8 cellular contexts compared by ENCODE assay signal in the genomic region with DNA sequence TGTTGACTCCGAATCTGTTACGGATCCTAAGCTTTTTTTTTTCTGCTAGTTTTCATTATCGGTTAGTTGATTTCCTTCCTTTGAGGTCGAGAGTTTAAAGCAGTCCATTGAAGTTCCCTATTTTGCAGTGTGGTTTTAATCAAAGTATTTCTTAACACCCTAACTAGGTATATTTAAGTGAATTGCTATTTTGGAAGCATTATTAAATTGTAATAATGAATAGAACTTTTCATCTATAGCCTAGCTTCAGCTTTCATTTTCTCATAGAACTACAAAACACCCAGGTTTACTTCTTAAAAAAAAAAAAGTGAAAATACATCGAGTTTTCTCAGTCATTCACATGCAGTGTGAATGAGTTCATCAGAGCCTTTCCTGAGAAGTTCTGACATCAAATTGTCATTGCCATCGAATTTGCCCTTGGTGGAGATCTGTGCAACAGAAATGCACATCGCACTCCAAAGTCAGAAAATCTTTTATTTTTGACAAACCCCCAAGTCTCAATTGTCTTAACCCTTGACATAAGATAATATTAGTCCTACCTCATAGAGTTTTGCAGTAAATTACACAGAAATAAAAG. TPM values are rescaled to one million over a fixed set of nuclear protein-coding genes. Genes with fewer than 3 reads are reported as not detected.
DNase-seq lines count a peak whose midpoint lies in the region; ATAC-seq, FAIRE-seq and TF ChIP-seq lines count a peak whose summit lies in the region.

No MANE protein-coding gene starts in this region.

- no peak overlapping the region for H4K91ac ChIP-seq in H1 (replicated peaks; ENCODE audit: insufficient read length, low read length)

- peak overlapping the region; percentile 89 to 95 for H3K4me3 Mint-ChIP-seq in activated T-cell treated with anti-CD3 and anti-CD28 coated beads, Interleukin-2, amount 50 U/mL, for 72 hours

- no TSS peak for BruUV-seq in OCI-LY7 (replicated peaks; lab: Mats Ljungman, UMichigan)

- no peak overlapping the region for H2AK5ac ChIP-seq in H1 (ENCODE audit: low read depth, low read length)

- H3K23ac ChIP-seq in H1 (ENCODE audit: insufficient read length), result no peak overlapping the region

- H2AFZ ChIP-seq in OCI-LY7 (ENCODE audit: low read length) (peak overlapping the region; percentile 38; the same call in 1 of the 2 replicates), H1 (ENCODE audit: low read length) (peak overlapping the region; percentile 58; the same call in 1 of the 2 replicates)

- no peak overlapping the region for H2BK15ac ChIP-seq in H1 (ENCODE audit: low read length)

- peaks cover 1 to 4% of the 10 kb centered on the region in 2 donors for H3K36me3 Mint-ChIP-seq in activated T-cell treated with anti-CD3 and anti-CD28 coated beads, Interleukin-2, amount 50 U/mL, for 72 hours (ENCODE audit: insufficient read depth in 2 of 2)

- WGBS in H1 (ENCODE audit: extremely low coverage in 1 of 2, insufficient coverage in 1 of 2, insufficient read length in 1 of 2, insufficient replicate concordance in 2 of 2, low coverage in 1 of 2, low lambda C conversion rate in 2 of 2, missing lambda C conversion rate in 1 of 2), 2 experiments, result 35% methylated on average over 7 of the region's 7 CpGs; no CpG with 5 or more reads in 1 of the 2 experiments
- WGBS in pancreas, 2 donors, result 16% methylated on average over 7 of the region's 7 CpGs

- no peak for TF ChIP-seq POLR2A in H1 (IDR thresholded peaks at IDR 0.05; ENCODE audit: control extremely low read depth in 1 of 2, low read depth in 2 of 2, low read length in 2 of 2)

- TF ChIP-seq CTCF in OCI-LY7 (conservative IDR thresholded peaks at IDR 0.05; ENCODE audit: low read length) (no peak), H1 (IDR thresholded peaks at IDR 0.05; ENCODE audit: control extremely low read depth in 1 of 3, insufficient read depth in 1 of 3, low read depth in 1 of 3, low read length in 3 of 3) (no peak), pancreas (IDR thresholded peaks at IDR 0.05) (no peak)

- H3K23me2 ChIP-seq in H1 (ENCODE audit: low read depth, low read length), result peaks cover 11% of the 10 kb centered on the region

- H3K27me3 Mint-ChIP-seq in activated T-cell treated with anti-CD3 and anti-CD28 coated beads, Interleukin-2, amount 50 U/mL, for 72 hours (ENCODE audit: low read depth), result no peaks in the 10 kb centered on the region

- H3K4ac ChIP-seq in H1 (replicated peaks; ENCODE audit: insufficient read length, low read depth, low read length), result no peak overlapping the region

- CTCF ChIA-PET in OCI-LY7 (lab: Charles Lee; ENCODE audit: unreplicated experiment) (interaction anchor here (0.5 to 2.1 kb wide), 4 partner anchors 11 to 1811 kb away, joined by 3 to 6 read pairs (median 3); no protein-coding TSS in a partner anchor), H1 (lab: Charles Lee; ENCODE audit: partially characterized antibody) (interaction anchor here (1.2 to 3.7 kb wide), 2 partner anchors 12 to 110 kb away, joined by 3 to 15 read pairs; no protein-coding TSS in a partner anchor)

- no peak overlapping the region for H4K5ac ChIP-seq in H1 (ENCODE audit: insufficient read length, low read depth, low read length)

- peaks cover 6% of the 10 kb centered on the region; the same call in 1 of the 2 replicates for H3K9me3 ChIP-seq in OCI-LY7 (ENCODE audit: low read length)
- peaks cover 0 to 10% of the 10 kb centered on the region in 2 experiments; a peak in 3 of 4 replicates for H3K9me3 ChIP-seq in H1 (ENCODE audit: insufficient read depth in 2 of 2, low read depth in 1 of 2, low read length in 1 of 2)
- H3K9me3 ChIP-seq in pancreas, result no peaks in the 10 kb centered on the region

- H3K79me1 ChIP-seq in H1 (ENCODE audit: low read depth, low read length), result peaks cover 6% of the 10 kb centered on the region; the same call in 1 of the 2 replicates

- H3K36me3 ChIP-seq in OCI-LY7 (ENCODE audit: insufficient read depth, low read length) (peaks cover 31% of the 10 kb centered on the region), H1 (ENCODE audit: control insufficient read depth in 2 of 4, insufficient read depth in 4 of 4, low read length in 3 of 4) (0 out of 8 replicates have a peak, but pooled peaks cover 0 to 5% (median 0%) of the 10 kb centered on the region in 4 experiments), pancreas (no peaks in the 10 kb centered on the region)

- H3K4me1 Mint-ChIP-seq in activated T-cell treated with anti-CD3 and anti-CD28 coated beads, Interleukin-2, amount 50 U/mL, for 72 hours (ENCODE audit: low read depth), result peaks cover 37% of the 10 kb centered on the region

- H3K4me1 ChIP-seq in OCI-LY7 (ENCODE audit: insufficient read depth, low read length, poor library complexity, severe bottlenecking), result peaks cover 32% of the 10 kb centered on the region
- H3K4me1 ChIP-seq in H1 (replicated peaks in 1 of 4; ENCODE audit: control insufficient read depth in 3 of 4, insufficient read depth in 4 of 4, low read length in 3 of 4), result peaks cover 3 to 13% (median 10%) of the 10 kb centered on the region in 4 experiments
- H3K4me1 ChIP-seq in pancreas, result peaks cover 10 to 16% (median 15%) of the 10 kb centered on the region in 3 donors

- TF ChIP-seq RAD21 in H1 (IDR thresholded peaks at IDR 0.05 in 1 of 2, conservative IDR thresholded peaks at IDR 0.05 in 1 of 2; ENCODE audit: low read depth in 2 of 2, low read length in 2 of 2), result no peak

- H3K14ac ChIP-seq in H1 (ENCODE audit: insufficient read length), result no peak overlapping the region

- H3K4me2 ChIP-seq in OCI-LY7 (ENCODE audit: low read length) (peak overlapping the region; percentile 74), H1 (ENCODE audit: insufficient read depth in 1 of 2, low read depth in 2 of 2, low read length in 2 of 2) (peak overlapping the region; percentile 85 to 87)

- H4K20me1 ChIP-seq in OCI-LY7 (ENCODE audit: insufficient read depth, low read length), result peaks cover 25% of the 10 kb centered on the region
- peaks cover 6 to 16% of the 10 kb centered on the region in 2 experiments for H4K20me1 ChIP-seq in H1 (replicated peaks in 1 of 2; ENCODE audit: control insufficient read depth in 1 of 2, insufficient read depth in 2 of 2, low read length in 2 of 2)

- H3K27ac ChIP-seq in OCI-LY7 (ENCODE audit: low read depth, low read length, poor library complexity, severe bottlenecking), result peak overlapping the region; percentile 92
- H3K27ac ChIP-seq in H1 (ENCODE audit: low read depth, low read length), result 0 out of 2 replicates have a peak overlapping the region, but pooled peaks have one; percentile 70
- H3K27ac ChIP-seq in pancreas, result peak overlapping the region; percentile 86 to 93 (median 92)

- H3K56ac ChIP-seq in H1 (replicated peaks; ENCODE audit: insufficient read length, low read depth, low read length), result no peak overlapping the region

- peak overlapping the region; percentile 30; the same call in 1 of the 2 replicates for H2BK5ac ChIP-seq in H1 (ENCODE audit: low read depth, low read length)

- no peaks in the 10 kb centered on the region for H3K9me2 ChIP-seq in OCI-LY7 (ENCODE audit: insufficient read depth, low read length)

- no peak for ATAC-seq in activated T-cell treated with anti-CD3 and anti-CD28 coated beads, Interleukin-2, amount 50 U/mL, for 72 hours (replicated peaks in 1 of 2)
- no peak for ATAC-seq in pancreas

- H3K27me3 ChIP-seq in H1 (replicated peaks in 1 of 4; ENCODE audit: control insufficient read depth in 3 of 4, extremely low read depth in 1 of 4, insufficient read depth in 3 of 4, low read length in 3 of 4) (peaks cover 0 to 3% (median 1%) of the 10 kb centered on the region in 4 experiments; a peak in 2 of 7 replicates), pancreas (no peaks in the 10 kb centered on the region)

- peak overlapping the region in 3 of 4 experiments; percentile 76 to 84 (median 81); a peak in 6 of 7 replicates for H3K9ac ChIP-seq in H1 (replicated peaks in 1 of 4; ENCODE audit: extremely low read depth in 1 of 4, low read depth in 3 of 4, low read length in 3 of 4)

- no peak for TF ChIP-seq EP300 in H1 (IDR thresholded peaks at IDR 0.05; ENCODE audit: borderline replicate concordance in 1 of 2, low read depth in 2 of 2, low read length in 2 of 2)

- no peak for DNase-seq in activated T-cell treated with anti-CD3 and anti-CD28 coated beads, Interleukin-2, amount 50 U/mL, for 72 hours
- no peak for DNase-seq in activated T-cell treated with anti-CD3 and anti-CD28 coated beads, Interleukin-2, amount 50 U/mL, for 48 hours
- DNase-seq in OCI-LY7 (ENCODE audit: low spot score) (peak; percentile 19), H1 (ENCODE audit: low read depth in 1 of 2, low spot score in 2 of 2) (no peak), pancreas (no peak), nucleus accumbens (lab: John Stamatoyannopoulos, UW) (no peak), DMS79 (lab: John Stamatoyannopoulos, UW) (no peak), NCI-H524 (lab: John Stamatoyannopoulos, UW) (no peak)

- H2BK12ac ChIP-seq in H1 (ENCODE audit: low read depth, low read length), result 0 out of 2 replicates have a peak overlapping the region, but pooled peaks have one; percentile 98

- H3K79me2 ChIP-seq in OCI-LY7 (ENCODE audit: insufficient read depth, low read depth, low read length) (peaks cover 38% of the 10 kb centered on the region), H1 (ENCODE audit: control insufficient read depth in 1 of 2, insufficient read depth in 2 of 2, low read length in 2 of 2) (peaks cover 9 to 33% of the 10 kb centered on the region in 2 experiments)

- H2BK120ac ChIP-seq in H1 (replicated peaks; ENCODE audit: low read depth, low read length), result peak overlapping the region; percentile 82

- FAIRE-seq in H1 (lab: Jason Lieb, UNC), result no peak
- peak; percentile 39 for FAIRE-seq in pancreas (lab: Jason Lieb, UNC)

- peak overlapping the region; percentile 94 for H3K27ac Mint-ChIP-seq in activated T-cell treated with anti-CD3 and anti-CD28 coated beads, Interleukin-2, amount 50 U/mL, for 72 hours

- no peaks in the 10 kb centered on the region for H3K9me3 Mint-ChIP-seq in activated T-cell treated with anti-CD3 and anti-CD28 coated beads, Interleukin-2, amount 50 U/mL, for 72 hours

- H2BK20ac ChIP-seq in H1 (ENCODE audit: low read length), result no peak overlapping the region

- intact Hi-C loops in OCI-LY7 (cut with micrococcal nuclease; ENCODE audit: unreplicated experiment), result loop anchor here (1.0 to 10.0 kb wide), 7 partner anchors 7 to 994 kb away; partner anchors contain the start of genes ENAH, H3-3A, LEFTY2 and WDR26
- intact Hi-C loops in pancreas (cut with DNase I), result no loop called here

- no peak overlapping the region for H4K8ac ChIP-seq in H1 (ENCODE audit: extremely low read depth, insufficient read depth, low read length)

- no peak overlapping the region; the same call in 1 of the 2 replicates for H3K18ac ChIP-seq in H1 (ENCODE audit: extremely low read depth, low read length)

- H3K4me3 ChIP-seq in OCI-LY7 (ENCODE audit: low read depth, low read length, poor library complexity, severe bottlenecking) (peak overlapping the region; percentile 85), H1 (ENCODE audit: extremely low read depth in 1 of 4, insufficient read depth in 2 of 4, low read depth in 3 of 4, low read length in 4 of 4) (peak overlapping the region; percentile 63 to 91 (median 84)), pancreas (peak overlapping the region; percentile 70 to 97 (median 84))

- POLR2A ChIA-PET in OCI-LY7 (lab: Charles Lee), result interaction anchor here (0.6 to 12.2 kb wide), 8 partner anchors 11 to 1454 kb away, joined by 3 to 242 read pairs (median 4); no protein-coding TSS in a partner anchor
- POLR2A ChIA-PET in H1 (lab: Charles Lee; ENCODE audit: partially characterized antibody), result interaction anchor here (0.6 to 1.6 kb wide), 5 partner anchors 15 to 452 kb away, joined by 3 to 5 read pairs (median 3); no protein-coding TSS in a partner anchor

RNA-seq across cellular contexts. Expression of gene LBR, which starts 1.1 kb away (rescaled TPM):
- 100 to 1,000 TPM; 152 to 163 TPM for total RNA-seq in activated T-cell treated with anti-CD3 and anti-CD28 coated beads, Interleukin-2, amount 50 U/mL, for 72 hours
- total RNA-seq in OCI-LY7 (2014; rRNA removed; shearing (Covaris generic)), result 110 and 117 TPM in 2 replicates
- total RNA-seq in OCI-LY7 (2022) (288 and 297 TPM in 2 replicates), pancreas (10 to 100 TPM; 18.3 to 31.6 (median 19.9) TPM)
- total RNA-seq in H1 (2021; fragmentation: NEBNext Ultra II Directional; extraction: Animal tissue kit (Norgen Biotek cat#: 25700)), result 89.8 and 93.0 TPM in 2 replicates
- polyA plus RNA-seq in H1 (2011; rRNA removed) (32.1 and 39.1 TPM in 2 replicates), pancreas (10 to 100 TPM; 12.3 to 17.0 TPM)
- polyA plus RNA-seq in H1 (2011; cell fraction: cytosol; rRNA removed), result 35.5 TPM
- polyA plus RNA-seq in H1 (2011; cell fraction: nucleus; rRNA removed), result 41.7 TPM
- 42.4 to 77.4 TPM (median 46.1 TPM) in 4 replicates for polyA plus RNA-seq in H1 (2012, experiment 1 of 2)
- polyA plus RNA-seq in H1 (2012, experiment 2 of 2), result 7.1 TPM
- polyA plus RNA-seq in H1 (2013, experiment 1 of 2), result 113 TPM
- polyA plus RNA-seq in H1 (2013, experiment 2 of 2), result 124 TPM
- polyA minus RNA-seq in H1 (2011; rRNA and poly(A)+ RNA removed), result 57.7 and 76.1 TPM in 2 replicates
- 27.3 TPM for polyA minus RNA-seq in H1 (2011; cell fraction: cytosol; rRNA and poly(A)+ RNA removed)
- 50.5 TPM for polyA minus RNA-seq in H1 (2011; cell fraction: nucleus; rRNA and poly(A)+ RNA removed)
